2 cellular contexts compared by ENCODE assay signal in genomic region chr10:14564268-14564744, GRCh38.
TF ChIP-seq lines count a peak whose summit lies in the region.

No MANE protein-coding gene starts in this region.

TF ChIP-seq in liver, 16 proteins besides CTCF, POLR2A, EP300 and RAD21 (continued from another document):
- TF ChIP-seq HNF4G (IDR thresholded peaks at IDR 0.05) (no peak), ZBTB33 (IDR thresholded peaks at IDR 0.05) (peak; percentile 42), JUND (IDR thresholded peaks at IDR 0.05) (no peak), REST (IDR thresholded peaks at IDR 0.05) (peak; percentile 44), TAF1 (conservative IDR thresholded peaks at IDR 0.05) (no peak)

TF ChIP-seq in HepG2, 621 proteins besides CTCF, POLR2A, EP300 and RAD21 (continued from another document):
- TF ChIP-seq POGK (CRISPR knock-in tag; conservative IDR thresholded peaks at IDR 0.05) (no peak), ZIK1 (CRISPR knock-in tag; IDR thresholded peaks at IDR 0.05; ENCODE audit: borderline replicate concordance, low read depth) (no peak), PBX3 (CRISPR knock-in tag; IDR thresholded peaks at IDR 0.05; ENCODE audit: borderline replicate concordance) (no peak), MAX (IDR thresholded peaks at IDR 0.05) (no peak), ZNF326 (CRISPR knock-in tag; IDR thresholded peaks at IDR 0.05; ENCODE audit: borderline replicate concordance) (no peak), SMYD3 (CRISPR knock-in tag; IDR thresholded peaks at IDR 0.05) (no peak)
TF ChIP-seq in HepG2: peak in this region for 0.
